In genomic region chr6:1312444-1313363, GRCh38 we compare ENCODE assay signal across 8 cellular contexts. TPM values are rescaled to one million over a fixed set of nuclear protein-coding genes. Genes with fewer than 3 reads are reported as not detected.
DNase-seq lines count a peak whose midpoint lies in the region; ATAC-seq and TF ChIP-seq lines count a peak whose summit lies in the region.

No MANE protein-coding gene starts in this region.

- TF ChIP-seq POLR2A in heart left ventricle (IDR thresholded peaks at IDR 0.05) (no peak), stomach (IDR thresholded peaks at IDR 0.05) (no peak)

- no peak overlapping the region for H3K27ac ChIP-seq in heart left ventricle
- no peak overlapping the region for H3K27ac ChIP-seq in right atrium auricular region
- peak overlapping the region; percentile 83 to 94 (median 88) for H3K27ac ChIP-seq in stomach
- H3K27ac ChIP-seq in aorta (ENCODE audit: low read depth in 1 of 2, low read length in 2 of 2): no peak overlapping the region

- H3K4me3 ChIP-seq in heart left ventricle (peak overlapping the region in 10 of 12 donors; percentile 5 to 53 (median 42)), right atrium auricular region (peak overlapping the region in 1 of 2 donors; percentile 22), stomach (peak overlapping the region; percentile 51 to 64 (median 54)), aorta (ENCODE audit: low read length in 2 of 2) (no peak overlapping the region)

- H3K4me3 Mint-ChIP-seq in activated T-helper 1 cell treated with anti-CD3 and anti-CD28 coated beads, Interleukin-12 subunit alpha, Interleukin-12 subunit beta, Interleukin-2, Interleukin-4 antibody, amounts not matched to agents 30 ng/mL and 10 ng/mL and 1 ng/mL, durations not matched to agents 14 hours and 24 hours and 36 hours: peak overlapping the region; percentile 53

- DNase-seq in heart left ventricle (no peak), right atrium auricular region (ENCODE audit: low spot score) (no peak), iPS-NIHi7 (ENCODE audit: extremely low spot score) (peak; percentile 31), stomach (no peak), aorta (no peak)
- DNase-seq in activated T-helper 1 cell treated with anti-CD3 and anti-CD28 coated beads, Interleukin-12 subunit alpha, Interleukin-12 subunit beta, Interleukin-2, Interleukin-4 antibody, amounts not matched to agents 30 ng/mL and 10 ng/mL and 1 ng/mL, durations not matched to agents 14 hours and 24 hours and 36 hours (ENCODE audit: low spot score): no peak

- no peaks in the 10 kb centered on the region for H3K9me3 ChIP-seq in heart left ventricle
- H3K9me3 ChIP-seq in right atrium auricular region: no peaks in the 10 kb centered on the region
- H3K9me3 ChIP-seq in stomach: no peaks in the 10 kb centered on the region
- no peaks in the 10 kb centered on the region for H3K9me3 ChIP-seq in aorta (ENCODE audit: control insufficient read depth, low read length)

- no peak for TF ChIP-seq EP300 in stomach (IDR thresholded peaks at IDR 0.05)

- H3K27me3 Mint-ChIP-seq in activated T-helper 1 cell treated with anti-CD3 and anti-CD28 coated beads, Interleukin-12 subunit alpha, Interleukin-12 subunit beta, Interleukin-2, Interleukin-4 antibody, amounts not matched to agents 30 ng/mL and 10 ng/mL and 1 ng/mL, durations not matched to agents 14 hours and 24 hours and 36 hours (ENCODE audit: insufficient read depth): peaks cover 64% of the 10 kb centered on the region

- WGBS in heart left ventricle, 4 donors: 1 to 2% (median 1%) methylated on average over 53 to 111 of the region's 111 CpGs
- 1 to 5% (median 1%) methylated on average over 33 to 111 of the region's 111 CpGs for WGBS in stomach, 5 donors
- whole genome bisulfite sequencing in aorta, 2 donors: 1 to 2% methylated on average over 66 to 111 of the region's 111 CpGs

- H3K4me1 Mint-ChIP-seq in activated T-helper 1 cell treated with anti-CD3 and anti-CD28 coated beads, Interleukin-12 subunit alpha, Interleukin-12 subunit beta, Interleukin-2, Interleukin-4 antibody, amounts not matched to agents 30 ng/mL and 10 ng/mL and 1 ng/mL, durations not matched to agents 14 hours and 24 hours and 36 hours (ENCODE audit: low read depth): peaks cover 28% of the 10 kb centered on the region

- peaks cover 9% of the 10 kb centered on the region for H3K36me3 Mint-ChIP-seq in activated T-helper 1 cell treated with anti-CD3 and anti-CD28 coated beads, Interleukin-12 subunit alpha, Interleukin-12 subunit beta, Interleukin-2, Interleukin-4 antibody, amounts not matched to agents 30 ng/mL and 10 ng/mL and 1 ng/mL, durations not matched to agents 14 hours and 24 hours and 36 hours (ENCODE audit: low read depth)

- no peak for ATAC-seq in heart left ventricle
- ATAC-seq in GM21526 (IDR thresholded peaks at IDR 0.05; ENCODE audit: low FRiP score, unreplicated experiment): no peak
- ATAC-seq in aorta (ENCODE audit: low FRiP score): no peak
- ATAC-seq in HG03045 (IDR thresholded peaks at IDR 0.05; ENCODE audit: unreplicated experiment): no peak

- H3K27me3 ChIP-seq in heart left ventricle (peaks cover 46 to 83% (median 73%) of the 10 kb centered on the region in 9 donors), right atrium auricular region (peaks cover 19 to 20% of the 10 kb centered on the region in 2 donors), stomach (peaks cover 0 to 74% (median 30%) of the 10 kb centered on the region in 3 donors), aorta (ENCODE audit: control insufficient read depth in 1 of 2, insufficient read depth in 2 of 2, low read length in 1 of 2) (peaks cover 0 to 4% of the 10 kb centered on the region in 2 donors)

- peak overlapping the region; percentile 58 for H3K27ac Mint-ChIP-seq in activated T-helper 1 cell treated with anti-CD3 and anti-CD28 coated beads, Interleukin-12 subunit alpha, Interleukin-12 subunit beta, Interleukin-2, Interleukin-4 antibody, amounts not matched to agents 30 ng/mL and 10 ng/mL and 1 ng/mL, durations not matched to agents 14 hours and 24 hours and 36 hours

- intact Hi-C loops in heart left ventricle (cut with DNase I): no loop called here
- intact Hi-C loops in activated T-helper 1 cell treated with anti-CD3 and anti-CD28 coated beads, Interleukin-12 subunit alpha, Interleukin-12 subunit beta, Interleukin-2, Interleukin-4 antibody, amounts not matched to agents 30 ng/mL and 10 ng/mL and 1 ng/mL, durations not matched to agents 14 hours and 24 hours and 36 hours (cut with micrococcal nuclease): loop anchor here (5.0 kb wide), 1 partner anchor 300 kb away; no protein-coding TSS in a partner anchor
- intact Hi-C loops in stomach (cut with DNase I; ENCODE audit: low total_unique reads): no loop called here
- intact Hi-C loops in aorta (cut with DNase I): no loop called here

- H3K36me3 ChIP-seq in heart left ventricle (no peaks in the 10 kb centered on the region), right atrium auricular region (no peaks in the 10 kb centered on the region), stomach (no peaks in the 10 kb centered on the region), aorta (ENCODE audit: control insufficient read depth in 1 of 2, insufficient read depth in 2 of 2, low read length in 1 of 2) (no peaks in the 10 kb centered on the region)

- no peak for TF ChIP-seq CTCF in heart left ventricle (IDR thresholded peaks at IDR 0.05)
- TF ChIP-seq CTCF in right atrium auricular region (IDR thresholded peaks at IDR 0.05): no peak
- TF ChIP-seq CTCF in stomach (IDR thresholded peaks at IDR 0.05): no peak

- peaks cover 0 to 37% (median 21%) of the 10 kb centered on the region in 12 donors for H3K4me1 ChIP-seq in heart left ventricle
- peaks cover 0 to 35% of the 10 kb centered on the region in 2 donors for H3K4me1 ChIP-seq in right atrium auricular region
- H3K4me1 ChIP-seq in stomach: peaks cover 5 to 47% (median 37%) of the 10 kb centered on the region in 4 donors
- no peaks in the 10 kb centered on the region for H3K4me1 ChIP-seq in aorta (ENCODE audit: control insufficient read depth in 1 of 2, insufficient read depth in 2 of 2, low read length in 2 of 2)

- H3K9me3 Mint-ChIP-seq in activated T-helper 1 cell treated with anti-CD3 and anti-CD28 coated beads, Interleukin-12 subunit alpha, Interleukin-12 subunit beta, Interleukin-2, Interleukin-4 antibody, amounts not matched to agents 30 ng/mL and 10 ng/mL and 1 ng/mL, durations not matched to agents 14 hours and 24 hours and 36 hours: no peaks in the 10 kb centered on the region

RNA-seq across cellular contexts. Expression of gene FOXQ1, which starts 0.8 kb away (rescaled TPM):
- total RNA-seq in heart left ventricle (not detected), right atrium auricular region (not detected), stomach (10 to 100 TPM in 4 of 5 donors, not detected in 1; 13.4 to 97.7 (median 38.2) TPM), aorta (not detected)
- polyA plus RNA-seq in heart left ventricle (under 1 TPM in 1 of 2 donors, not detected in 1; 0.08 TPM), stomach (10 to 100 TPM; 11.7 to 95.6 (median 17.4) TPM), aorta (under 1 TPM in 1 of 2 donors, not detected in 1; 0.05 TPM)
- not detected in 2 replicates for total RNA-seq in activated T-helper 1 cell treated with anti-CD3 and anti-CD28 coated beads, Interleukin-12 subunit alpha, Interleukin-12 subunit beta, Interleukin-2, Interleukin-4 antibody, amounts not matched to agents 30 ng/mL and 10 ng/mL and 1 ng/mL, durations not matched to agents 14 hours and 24 hours and 36 hours

Comparison
In these comparisons a context has a peak if more than half of its experiments do, and no peak if none do; other contexts are left out.
1. H3K27ac ChIP-seq: peak in stomach (5 of 5); none in heart left ventricle (0 of 12), right atrium auricular region (0 of 2) and aorta (0 of 2).
2. H3K4me3 ChIP-seq: peak in heart left ventricle (10 of 12) and stomach (4 of 4); none in aorta (0 of 2).